In genomic region chr10:21162948-21163347, GRCh38 we compare ENCODE assay signal across 1 cellular context.
TF ChIP-seq lines count a peak whose summit lies in the region.

No MANE protein-coding gene starts in this region.

TF ChIP-seq in K562, 482 proteins besides CTCF, POLR2A, EP300 and RAD21 (continued from another document):
- TF ChIP-seq ZNF609 (CRISPR knock-in tag; IDR thresholded peaks at IDR 0.05; ENCODE audit: borderline replicate concordance) (no peak), BCOR (IDR thresholded peaks at IDR 0.05) (peak; percentile 96), CLOCK (CRISPR knock-in tag; IDR thresholded peaks at IDR 0.05; ENCODE audit: borderline replicate concordance) (no peak), RBM25 (IDR thresholded peaks at IDR 0.05; ENCODE audit: low read depth, low read length, severe bottlenecking) (peak; percentile 92), HCFC1 (IDR thresholded peaks at IDR 0.05; ENCODE audit: low read depth, low read length) (no peak), RFX1 (IDR thresholded peaks at IDR 0.05) (no peak), RCOR1 (IDR thresholded peaks at IDR 0.05; ENCODE audit: borderline replicate concordance in 1 of 2, low read depth in 2 of 2, low read length in 2 of 2) (peak in 1 of 2 experiments; percentile 74; a peak in 2 of 4 replicates), ADNP (tag; IDR thresholded peaks at IDR 0.05) (peak; percentile 94), RBM15 (IDR thresholded peaks at IDR 0.05; ENCODE audit: insufficient read depth, low read length) (no peak), ZNF511 (CRISPR knock-in tag; IDR thresholded peaks at IDR 0.05) (no peak), FOXP4 (CRISPR knock-in tag; IDR thresholded peaks at IDR 0.05; ENCODE audit: borderline replicate concordance) (no peak), SMARCA5 (IDR thresholded peaks at IDR 0.05) (peak; percentile 57; the same call in 1 of the 2 replicates), ZNF12 (CRISPR knock-in tag; IDR thresholded peaks at IDR 0.05) (no peak), BDP1 (IDR thresholded peaks at IDR 0.05; ENCODE audit: insufficient read depth, insufficient read length) (no peak), ZNF436 (CRISPR knock-in tag; IDR thresholded peaks at IDR 0.05) (no peak), KDM2B (CRISPR knock-in tag; IDR thresholded peaks at IDR 0.05) (no peak), CBX1 (IDR thresholded peaks at IDR 0.05; ENCODE audit: low read depth) (0 out of 2 replicates have a peak, but pooled peaks have one; percentile 60), ZNF717 (CRISPR knock-in tag; IDR thresholded peaks at IDR 0.05) (no peak), KDM1A (IDR thresholded peaks at IDR 0.05) (peak; percentile 62 to 76), HDAC3 (IDR thresholded peaks at IDR 0.05; ENCODE audit: borderline replicate concordance, partially characterized antibody) (no peak), ZNF639 (CRISPR knock-in tag; conservative IDR thresholded peaks at IDR 0.05 in 1 of 2, IDR thresholded peaks at IDR 0.05 in 1 of 2) (no peak), CHD4 (IDR thresholded peaks at IDR 0.05; ENCODE audit: insufficient read depth, insufficient replicate concordance, low read depth, low read length, poor library complexity, severe bottlenecking) (peak; percentile 80), TCFL5 (CRISPR knock-in tag; conservative IDR thresholded peaks at IDR 0.05) (no peak)
